15 cellular contexts compared by ENCODE assay signal in genomic region chr5:154476343-154477213, GRCh38. TPM values are rescaled to one million over a fixed set of nuclear protein-coding genes. Genes with fewer than 3 reads are reported as not detected.
DNase-seq lines count a peak whose midpoint lies in the region; ATAC-seq and TF ChIP-seq lines count a peak whose summit lies in the region.
"Had no signal": no experiment of that assay in that cellular context is flagged by ENCODE, and none has a peak within 500 bp of the region (broad histone marks: within the 10 kb centered on the region; RNA-seq: fewer than 3 reads in every experiment).

No MANE protein-coding gene starts in this region.

- ATAC-seq in mucosa of descending colon = no peak
- ATAC-seq in HG03469 (IDR thresholded peaks at IDR 0.05; ENCODE audit: unreplicated experiment) = no peak
- ATAC-seq: activated CD4-positive, CD25-positive, alpha-beta regulatory T cell treated with anti-CD3 and anti-CD28 coated beads, Interleukin-2, amount 50 U/mL, for 24 hours had no signal

- peak overlapping the region; percentile 65 for H3K4me3 ChIP-seq in coronary artery
- no peak overlapping the region for H3K4me3 ChIP-seq in mucosa of descending colon

- intact Hi-C loops in activated CD4-positive, alpha-beta T cell treated with anti-CD3 and anti-CD28 coated beads, Interleukin-2, amount 10 ng/mL, durations not matched to agents 24 days and 14 days (cut with micrococcal nuclease) = loop anchor here (1.0 kb wide), 1 partner anchor 8 kb away; no protein-coding TSS in a partner anchor
- intact Hi-C loops in mucosa of descending colon (cut with DNase I, micrococcal nuclease) = no loop called here

- H3K4me3 Mint-ChIP-seq in activated CD4-positive, alpha-beta T cell treated with anti-CD3 and anti-CD28 coated beads, Interleukin-2, amount 10 ng/mL, durations not matched to agents 24 days and 14 days = no peak overlapping the region
- peak overlapping the region; percentile 0 for H3K4me3 Mint-ChIP-seq in neural crest cell

- no peak for TF ChIP-seq CTCF in coronary artery (IDR thresholded peaks at IDR 0.05)
- no peak for TF ChIP-seq CTCF in neural crest cell (conservative IDR thresholded peaks at IDR 0.05)
- TF ChIP-seq CTCF in mucosa of descending colon (IDR thresholded peaks at IDR 0.05) = no peak

- peak overlapping the region; percentile 28; the same call in 1 of the 2 replicates for H3K9ac ChIP-seq in ES-I3 (ENCODE audit: low read depth, low read length)

- no peaks in the 10 kb centered on the region for H3K36me3 ChIP-seq in ES-I3 (ENCODE audit: insufficient read depth, low read length)
- H3K36me3 ChIP-seq in mucosa of descending colon (ENCODE audit: low read depth) = no peaks in the 10 kb centered on the region

- H3K4me1 ChIP-seq in ES-I3 (ENCODE audit: insufficient read depth, low read length) (peaks cover 25% of the 10 kb centered on the region; the same call in 1 of the 2 replicates), mucosa of descending colon (ENCODE audit: low read depth) (peaks cover 37% of the 10 kb centered on the region)

- H3K27ac ChIP-seq in coronary artery = no peak overlapping the region
- H3K27ac ChIP-seq: epithelial cell of prostate had no signal

- H3K4me1 Mint-ChIP-seq in activated CD4-positive, alpha-beta T cell treated with anti-CD3 and anti-CD28 coated beads, Interleukin-2, amount 10 ng/mL, durations not matched to agents 24 days and 14 days = peaks cover 23% of the 10 kb centered on the region
- H3K4me1 Mint-ChIP-seq in neural crest cell = peaks cover 23% of the 10 kb centered on the region

- no peaks in the 10 kb centered on the region for H3K9me3 ChIP-seq in ES-I3 (ENCODE audit: control insufficient read depth, insufficient read depth, low read length)
- H3K9me3 ChIP-seq in mucosa of descending colon = no peaks in the 10 kb centered on the region

- peak; percentile 59 for DNase-seq in activated CD4-positive, alpha-beta T cell treated with anti-CD3 and anti-CD28 coated beads, Interleukin-2, amount 10 ng/mL, durations not matched to agents 24 days and 14 days
- no peak for DNase-seq in activated CD4-positive, alpha-beta T cell treated with anti-CD3 and anti-CD28 coated beads, Interleukin-2, amount 50 U/mL, for 1 hour
- DNase-seq in coronary artery (ENCODE audit: low spot score) (no peak), neural crest cell (ENCODE audit: low read depth, low spot score) (no peak), mucosa of descending colon (no peak), glomerular visceral epithelial cell (ENCODE audit: extremely low spot score) (no peak)
- DNase-seq: GF-D8; immature natural killer cell; RPMI8226; stimulated activated CD4-positive, alpha-beta T cell treated with anti-CD3 and anti-CD28 coated beads, Interleukin-15, amount 100 ng/mL, for 24 hours had no signal

- H3K27ac Mint-ChIP-seq in activated CD4-positive, alpha-beta T cell treated with anti-CD3 and anti-CD28 coated beads, Interleukin-2, amount 10 ng/mL, durations not matched to agents 24 days and 14 days = peak overlapping the region; percentile 75
- no peak overlapping the region for H3K27ac Mint-ChIP-seq in neural crest cell (ENCODE audit: unreplicated experiment)
- H3K27ac Mint-ChIP-seq: immature natural killer cell had no signal

- peaks cover 30% of the 10 kb centered on the region for H3K9me3 Mint-ChIP-seq in activated CD4-positive, alpha-beta T cell treated with anti-CD3 and anti-CD28 coated beads, Interleukin-2, amount 10 ng/mL, durations not matched to agents 24 days and 14 days
- H3K9me3 Mint-ChIP-seq in neural crest cell = no peaks in the 10 kb centered on the region

- peaks cover 12% of the 10 kb centered on the region for H3K36me3 Mint-ChIP-seq in activated CD4-positive, alpha-beta T cell treated with anti-CD3 and anti-CD28 coated beads, Interleukin-2, amount 10 ng/mL, durations not matched to agents 24 days and 14 days (ENCODE audit: low read depth)
- no peaks in the 10 kb centered on the region for H3K36me3 Mint-ChIP-seq in neural crest cell (ENCODE audit: low read depth)

- peaks cover 86% of the 10 kb centered on the region for H3K27me3 Mint-ChIP-seq in activated CD4-positive, alpha-beta T cell treated with anti-CD3 and anti-CD28 coated beads, Interleukin-2, amount 10 ng/mL, durations not matched to agents 24 days and 14 days
- peaks cover 100% of the 10 kb centered on the region for H3K27me3 Mint-ChIP-seq in neural crest cell (ENCODE audit: low read depth)

RNA-seq across cellular contexts. Expression of gene HAND1, which starts 1.4 kb away (rescaled TPM):
- not detected in 2 replicates for total RNA-seq in activated CD4-positive, alpha-beta T cell treated with anti-CD3 and anti-CD28 coated beads, Interleukin-2, amount 10 ng/mL, durations not matched to agents 24 days and 14 days
- total RNA-seq in neural crest cell = not detected in 2 replicates
- 10 to 100 TPM in 1 of 3 donors, 1 to 10 TPM in 1, under 1 TPM in 1; 0.61 to 47.3 (median 1.8) TPM for total RNA-seq in mucosa of descending colon
- total RNA-seq: astrocyte had no signal

RNA-seq across cellular contexts. Expression of gene SAP30L, which starts 30.8 kb away (rescaled TPM):
- total RNA-seq in activated CD4-positive, alpha-beta T cell treated with anti-CD3 and anti-CD28 coated beads, Interleukin-2, amount 10 ng/mL, durations not matched to agents 24 days and 14 days = 31.4 and 37.7 TPM in 2 replicates
- total RNA-seq in neural crest cell (46.3 and 49.2 TPM in 2 replicates), mucosa of descending colon (10 to 100 TPM; 55.0 to 65.6 (median 63.5) TPM)
